ENCODE assay signal across 17 cellular contexts in genomic region chr16:56257260-56257659, GRCh38.
A peak's percentile ranks its signal among the peaks of the same experiment; 100 is the strongest.
DNase-seq lines count a peak whose midpoint lies in the region; ATAC-seq and TF ChIP-seq lines count a peak whose summit lies in the region.
"Had no signal": no experiment of that assay in that cellular context is flagged by ENCODE, and none has a peak within 500 bp of the region (broad histone marks: within the 10 kb centered on the region; RNA-seq: fewer than 3 reads in every experiment).

No MANE protein-coding gene starts in this region.

- intact Hi-C loops in left ventricle myocardium inferior (cut with micrococcal nuclease): no loop called here
- intact Hi-C loops in esophagus squamous epithelium (cut with DNase I): no loop called here

- H3K27me3 ChIP-seq in left ventricle myocardium inferior (ENCODE audit: low read depth) (no peaks in the 10 kb centered on the region), esophagus squamous epithelium (peaks cover 0 to 5% (median 0%) of the 10 kb centered on the region in 4 donors)

- H3K4me3 ChIP-seq in left ventricle myocardium inferior: no peak overlapping the region
- no peak overlapping the region for H3K4me3 ChIP-seq in esophagus squamous epithelium

- H3K4me1 ChIP-seq in left ventricle myocardium inferior (peaks cover 90% of the 10 kb centered on the region), esophagus squamous epithelium (peaks cover 0 to 35% (median 5%) of the 10 kb centered on the region in 3 donors)

- ATAC-seq in GM18870 (IDR thresholded peaks at IDR 0.05; ENCODE audit: unreplicated experiment): no peak
- ATAC-seq: activated CD4-positive, alpha-beta T cell treated with anti-CD3 and anti-CD28 coated beads for 36 hours; activated T-cell treated with anti-CD3 and anti-CD28 coated beads, Interleukin-2, amount 50 U/mL, for 72 hours; naive thymus-derived CD8-positive, alpha-beta T cell; PC-3; stimulated activated naive CD8-positive, alpha-beta T cell treated with anti-CD3 and anti-CD28 coated beads, Interleukin-15, amount 100 ng/mL, for 72 hours had no signal

- peak; percentile 66 for DNase-seq in NCI-H1092 treated with DMSO at 0.1 percent for 48 hours (lab: John Stamatoyannopoulos, UW)
- DNase-seq in NCI-H69 (lab: John Stamatoyannopoulos, UW): peak; percentile 93
- peak; percentile 81 for DNase-seq in left ventricle myocardium inferior
- DNase-seq in substantia nigra (lab: John Stamatoyannopoulos, UW): peak in 1 of 49 donors; percentile 78
- DNase-seq in NCI-H2081 treated with DMSO at 0.1 percent for 48 hours (lab: John Stamatoyannopoulos, UW): no peak
- no peak for DNase-seq in esophagus squamous epithelium (lab: John Stamatoyannopoulos, UW)
- no peak for DNase-seq in 8988T
- DNase-seq: activated CD4-positive, alpha-beta T cell treated with anti-CD3 and anti-CD28 coated beads for 36 hours; activated T-cell treated with anti-CD3 and anti-CD28 coated beads, Interleukin-2, amount 50 U/mL, for 72 hours; effector CD4-positive, alpha-beta T cell; immature natural killer cell; naive thymus-derived CD8-positive, alpha-beta T cell; NCI-H1694; PC-3; stimulated activated naive CD8-positive, alpha-beta T cell treated with anti-CD3 and anti-CD28 coated beads, Interleukin-15, amount 100 ng/mL, for 72 hours; T-helper 1 cell had no signal

- H3K9me3 ChIP-seq in left ventricle myocardium inferior (replicated peaks) (no peaks in the 10 kb centered on the region), esophagus squamous epithelium (no peaks in the 10 kb centered on the region)

- WGBS in esophagus squamous epithelium, 2 donors: 25 to 40% methylated on average over 2 to 4 of the region's 5 CpGs

- H3K27ac ChIP-seq in left ventricle myocardium inferior (replicated peaks) (peak overlapping the region; percentile 65), substantia nigra (ENCODE audit: low read depth, low read length, poor library complexity, severe bottlenecking) (peak overlapping the region; percentile 98), esophagus squamous epithelium (no peak overlapping the region)

- H3K36me3 ChIP-seq in left ventricle myocardium inferior (no peaks in the 10 kb centered on the region), esophagus squamous epithelium (no peaks in the 10 kb centered on the region)

- no peak for TF ChIP-seq CTCF in left ventricle myocardium inferior (IDR thresholded peaks at IDR 0.05; ENCODE audit: borderline replicate concordance)
- TF ChIP-seq CTCF in esophagus squamous epithelium (IDR thresholded peaks at IDR 0.05): no peak

- no peak for TF ChIP-seq POLR2A in esophagus squamous epithelium (IDR thresholded peaks at IDR 0.05)

Comparison
In these comparisons a context has a peak if more than half of its experiments do, and no peak if none do; other contexts are left out.
1. DNase-seq: peak in NCI-H1092 treated with DMSO at 0.1 percent for 48 hours (single experiment), NCI-H69 (single experiment) and left ventricle myocardium inferior (single experiment); none in NCI-H2081 treated with DMSO at 0.1 percent for 48 hours (single experiment), esophagus squamous epithelium (single experiment) and 8988T (single experiment).
2. H3K27ac ChIP-seq: peak in left ventricle myocardium inferior (single experiment) and substantia nigra (single experiment); none in esophagus squamous epithelium (0 of 4).